ENCODE assay signal across 8 cellular contexts in the genomic region with DNA sequence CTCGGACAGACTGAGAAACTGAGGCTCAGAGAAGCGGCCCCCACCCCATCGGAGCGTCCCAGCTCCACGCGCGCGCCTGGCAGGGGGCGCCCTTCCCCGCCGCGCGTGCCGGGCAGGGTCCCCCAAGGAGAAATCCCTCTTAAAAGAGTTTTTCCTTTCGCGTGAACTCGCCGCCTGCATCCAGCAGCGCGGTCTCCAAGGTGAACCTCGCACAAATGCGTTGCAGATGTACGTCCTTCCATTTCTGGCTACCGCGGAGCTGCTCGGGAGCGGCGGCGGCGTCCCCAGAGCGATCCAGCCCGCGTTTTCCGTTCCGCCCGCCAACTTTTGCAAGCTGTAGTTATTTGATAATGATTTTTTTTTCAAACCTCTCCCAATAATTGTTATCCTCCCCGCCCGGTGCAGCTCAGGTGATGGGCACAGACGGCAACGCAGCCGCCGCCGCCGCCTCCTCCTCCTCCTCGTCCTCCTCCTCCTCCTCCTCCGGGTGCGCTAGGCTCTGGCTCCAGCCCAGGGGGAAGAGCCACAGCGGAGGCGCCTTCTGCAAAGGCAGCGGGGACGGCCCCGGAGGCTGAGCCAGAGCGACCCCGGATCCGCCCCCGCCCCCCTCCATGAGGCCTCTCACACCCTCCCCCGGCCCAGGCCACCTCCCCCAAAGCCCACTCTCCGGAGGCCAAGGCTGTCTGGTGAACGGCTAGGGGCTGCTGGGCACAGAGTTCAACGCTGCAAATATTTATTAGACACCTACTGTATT.
DNase-seq lines count a peak whose midpoint lies in the region; ATAC-seq and TF ChIP-seq lines count a peak whose summit lies in the region.

No MANE protein-coding gene starts in this region.

- TF ChIP-seq CTCF in astrocyte of the cerebellum (IDR thresholded peaks at IDR 0.05; ENCODE audit: low read depth, low read length, missing control alignments): peak; percentile 59

- in situ Hi-C loops in G401 (cut with HindIII; ENCODE audit: low sequenced_read_pairs): no loop called here
- in situ Hi-C loops in astrocyte of the cerebellum (cut with HindIII; ENCODE audit: low sequenced_read_pairs): no loop called here

- H3K4me3 ChIP-seq in astrocyte of the cerebellum (ENCODE audit: low read depth, low read length): peak overlapping the region; percentile 44

- no peak for ATAC-seq in GM21423 (IDR thresholded peaks at IDR 0.05; ENCODE audit: unreplicated experiment)

- DNase-seq in G401 (ENCODE audit: low spot score): peak; percentile 23
- peak; percentile 54 for DNase-seq in MV-4-11 (lab: John Stamatoyannopoulos, UW)
- DNase-seq in T-helper 22 cell (ENCODE audit: low read depth): peak; percentile 45
- peak; percentile 23 for DNase-seq in astrocyte of the cerebellum (ENCODE audit: low read depth)
- DNase-seq in iPS-NIHi11 (ENCODE audit: low spot score): peak; percentile 93
- peak; percentile 28 to 52 (median 50) for DNase-seq in stimulated activated CD4-positive, alpha-beta T cell treated with anti-CD3 and anti-CD28 coated beads, Interleukin-12 subunit alpha, Interleukin-12 subunit beta, amount 100 ng/mL, for 48 hours (ENCODE audit: low read depth in 2 of 3, low spot score in 1 of 3)
- DNase-seq in epidermal melanocyte (ENCODE audit: insufficient read length, low spot score): no peak
